8 cellular contexts compared by ENCODE assay signal in genomic region chr10:101782811-101783735, GRCh38. TPM values are rescaled to one million over a fixed set of nuclear protein-coding genes. Genes with fewer than 3 reads are reported as not detected.
DNase-seq lines count a peak whose midpoint lies in the region; ATAC-seq and TF ChIP-seq lines count a peak whose summit lies in the region.

Gene NPM3 (minus strand): TSS chr10:101783446. CDS start chr10:101783390, 56 bp downstream.

- peaks cover 7% of the 10 kb centered on the region for H3K27me3 Mint-ChIP-seq in activated T-helper 2 cell treated with anti-CD3 and anti-CD28 coated beads, Interferon-gamma antibody, Interleukin-2, Interleukin-4, amounts not matched to agents 10 μg/mL and 5 μg/mL and 100 μg/mL, durations not matched to agents 14 hours and 24 hours and 36 hours (ENCODE audit: low read depth)
- H3K27me3 Mint-ChIP-seq in nephron progenitor cell (ENCODE audit: low read depth, poor library complexity), result peaks cover 14% of the 10 kb centered on the region

- no peaks in the 10 kb centered on the region for H3K9me3 Mint-ChIP-seq in activated T-helper 2 cell treated with anti-CD3 and anti-CD28 coated beads, Interferon-gamma antibody, Interleukin-2, Interleukin-4, amounts not matched to agents 10 μg/mL and 5 μg/mL and 100 μg/mL, durations not matched to agents 14 hours and 24 hours and 36 hours
- no peaks in the 10 kb centered on the region for H3K9me3 Mint-ChIP-seq in nephron progenitor cell

- H3K4me3 Mint-ChIP-seq in activated T-helper 2 cell treated with anti-CD3 and anti-CD28 coated beads, Interferon-gamma antibody, Interleukin-2, Interleukin-4, amounts not matched to agents 10 μg/mL and 5 μg/mL and 100 μg/mL, durations not matched to agents 14 hours and 24 hours and 36 hours (ENCODE audit: low read depth), result peak within 1 kb of the TSS; percentile 100
- peak within 1 kb of the TSS; percentile 100 for H3K4me3 Mint-ChIP-seq in nephron progenitor cell

- DNase-seq in COLO668 (lab: John Stamatoyannopoulos, UW; ENCODE audit: unreplicated experiment), result peak; percentile 70
- DNase-seq in Jurkat, Clone E6-1 (ENCODE audit: low read depth, low spot score), result peak; percentile 72
- DNase-seq in SHP77 (lab: John Stamatoyannopoulos, UW), result peak; percentile 86 to 89
- DNase-seq in activated T-helper 2 cell treated with anti-CD3 and anti-CD28 coated beads, Interferon-gamma antibody, Interleukin-2, Interleukin-4, amounts not matched to agents 10 μg/mL and 5 μg/mL and 100 μg/mL, durations not matched to agents 14 hours and 24 hours and 36 hours (ENCODE audit: low spot score), result peak; percentile 81
- peak; percentile 67 for DNase-seq in fibroblast of the aortic adventitia (ENCODE audit: low read depth)
- DNase-seq in nephron progenitor cell, result peak; percentile 90
- peak; percentile 92 for DNase-seq in stimulated activated naive CD8-positive, alpha-beta T cell treated with anti-CD3 and anti-CD28 coated beads, Interleukin-15, Interleukin-2, amounts not matched to agents 100 U/mL and 50 U/mL, for 24 hours

- H3K4me3 ChIP-seq in Jurkat, Clone E6-1 (ENCODE audit: low read length), result peak within 1 kb of the TSS; percentile 97
- peak within 1 kb of the TSS; percentile 88 for H3K4me3 ChIP-seq in fibroblast of the aortic adventitia (ENCODE audit: low read depth, low read length)

- intact Hi-C loops in activated T-helper 2 cell treated with anti-CD3 and anti-CD28 coated beads, Interferon-gamma antibody, Interleukin-2, Interleukin-4, amounts not matched to agents 10 μg/mL and 5 μg/mL and 100 μg/mL, durations not matched to agents 14 hours and 24 hours and 36 hours (cut with micrococcal nuclease), result loop anchor here (1.0 to 5.0 kb wide), 3 partner anchors 35 to 570 kb away; partner anchors contain the start of gene OGA

- peaks cover 40% of the 10 kb centered on the region for H3K4me1 Mint-ChIP-seq in activated T-helper 2 cell treated with anti-CD3 and anti-CD28 coated beads, Interferon-gamma antibody, Interleukin-2, Interleukin-4, amounts not matched to agents 10 μg/mL and 5 μg/mL and 100 μg/mL, durations not matched to agents 14 hours and 24 hours and 36 hours (ENCODE audit: low read depth)
- peaks cover 53% of the 10 kb centered on the region for H3K4me1 Mint-ChIP-seq in nephron progenitor cell

- H3K27ac Mint-ChIP-seq in activated T-helper 2 cell treated with anti-CD3 and anti-CD28 coated beads, Interferon-gamma antibody, Interleukin-2, Interleukin-4, amounts not matched to agents 10 μg/mL and 5 μg/mL and 100 μg/mL, durations not matched to agents 14 hours and 24 hours and 36 hours, result peak within 1 kb of the TSS; percentile 98
- peak within 1 kb of the TSS; percentile 96 for H3K27ac Mint-ChIP-seq in nephron progenitor cell

- H3K36me3 Mint-ChIP-seq in activated T-helper 2 cell treated with anti-CD3 and anti-CD28 coated beads, Interferon-gamma antibody, Interleukin-2, Interleukin-4, amounts not matched to agents 10 μg/mL and 5 μg/mL and 100 μg/mL, durations not matched to agents 14 hours and 24 hours and 36 hours (ENCODE audit: low read depth), result peaks cover 50% of the 10 kb centered on the region
- peaks cover 22% of the 10 kb centered on the region for H3K36me3 Mint-ChIP-seq in nephron progenitor cell (ENCODE audit: low read depth)

- ATAC-seq in GM21360 (IDR thresholded peaks at IDR 0.05; ENCODE audit: unreplicated experiment), result peak; percentile 42
- peak; percentile 79 for ATAC-seq in stimulated activated naive CD8-positive, alpha-beta T cell treated with anti-CD3 and anti-CD28 coated beads, Interleukin-15, Interleukin-2, amounts not matched to agents 100 U/mL and 50 U/mL, for 24 hours

- no peak for TF ChIP-seq CTCF in fibroblast of the aortic adventitia (IDR thresholded peaks at IDR 0.05; ENCODE audit: insufficient read depth, low read length)
- TF ChIP-seq CTCF in nephron progenitor cell (IDR thresholded peaks at IDR 0.05), result no peak

RNA-seq across cellular contexts. Expression of gene NPM3, which starts in this region (rescaled TPM):
- 238 TPM for polyA plus RNA-seq in Jurkat, Clone E6-1 (2012; ENCODE audit: insufficient read depth, insufficient read length)
- 139 and 140 TPM in 2 replicates for total RNA-seq in activated T-helper 2 cell treated with anti-CD3 and anti-CD28 coated beads, Interferon-gamma antibody, Interleukin-2, Interleukin-4, amounts not matched to agents 10 μg/mL and 5 μg/mL and 100 μg/mL, durations not matched to agents 14 hours and 24 hours and 36 hours
- 54.4 and 70.9 TPM in 2 replicates for total RNA-seq in fibroblast of the aortic adventitia (ENCODE audit: low replicate concordance)

Comparison
In these comparisons a context has a peak if more than half of its experiments do, and no peak if none do; other contexts are left out.
1. Peak in every context shown above with its lines: DNase-seq, ATAC-seq and H3K4me3 ChIP-seq.